Comparison of ENCODE assay signal across 8 cellular contexts in the genomic region with DNA sequence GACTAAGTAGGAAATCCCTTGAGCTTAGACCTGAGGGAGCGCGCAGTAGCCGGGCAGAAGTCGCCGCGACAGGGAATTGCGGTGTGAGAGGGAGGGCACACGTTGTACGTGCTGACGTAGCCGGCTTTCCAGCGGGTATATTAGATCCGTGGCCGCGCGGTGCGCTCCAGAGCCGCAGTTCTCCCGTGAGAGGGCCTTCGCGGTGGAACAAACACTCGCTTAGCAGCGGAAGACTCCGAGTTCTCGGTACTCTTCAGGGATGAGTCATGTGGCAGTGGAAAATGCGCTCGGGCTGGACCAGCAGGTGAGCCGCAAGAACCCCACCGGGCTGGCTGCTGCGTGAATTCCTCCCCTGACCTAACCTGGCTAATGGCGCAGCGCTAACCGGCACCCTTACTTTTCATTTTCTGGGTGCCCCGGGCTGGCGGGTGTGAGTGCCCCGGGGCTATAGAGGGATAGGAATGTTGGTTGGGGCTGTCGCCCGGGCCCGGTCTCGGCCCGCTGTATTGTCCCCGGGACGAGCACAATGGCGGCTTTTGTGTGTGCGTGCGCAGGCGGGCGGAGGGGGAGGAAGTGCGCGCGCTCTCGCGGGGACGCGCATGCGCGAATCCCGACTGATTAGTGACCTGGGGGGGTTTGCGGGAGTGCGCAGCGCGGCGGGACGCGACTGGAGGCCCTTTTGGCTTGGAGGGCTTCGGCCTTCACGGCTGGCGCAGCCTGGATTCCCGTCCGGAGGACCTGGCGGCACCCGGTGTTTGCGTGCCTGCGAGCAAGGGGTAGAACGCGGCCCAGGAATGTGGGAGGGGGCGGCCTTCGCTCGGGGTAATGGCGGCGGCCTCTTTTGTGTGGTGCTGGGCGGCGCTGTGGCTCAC. TPM values are rescaled to one million over a fixed set of nuclear protein-coding genes. Genes with fewer than 3 reads are reported as not detected.
A peak's percentile ranks its signal among the peaks of the same experiment; 100 is the strongest.
DNase-seq lines count a peak whose midpoint lies in the region; ATAC-seq and TF ChIP-seq lines count a peak whose summit lies in the region.

A gene (plus strand): TSS at position 169 of the 872 bp plus-strand sequence. CDS start 91 bp downstream, at position 260.

- DNase-seq in AG08396 (ENCODE audit: low spot score), result peak; percentile 95
- DNase-seq in NCI-H446 (lab: John Stamatoyannopoulos, UW), result peak; percentile 88 to 92
- DNase-seq in activated CD4-positive, alpha-beta T cell treated with anti-CD3 and anti-CD28 coated beads, Interleukin-2, amount 10 ng/mL, durations not matched to agents 7 days and 5 days, result peak; percentile 82
- DNase-seq in coronary artery (ENCODE audit: low spot score), result peak; percentile 93
- peak; percentile 90 to 94 for DNase-seq in left lung
- peak; percentile 75 to 90 for DNase-seq in stimulated activated CD4-positive, alpha-beta T cell treated with anti-CD3 and anti-CD28 coated beads, Interleukin-2, amount 100 ng/mL, for 48 hours

- peak within 1 kb of the TSS; percentile 100 for H3K27ac Mint-ChIP-seq in activated CD4-positive, alpha-beta T cell treated with anti-CD3 and anti-CD28 coated beads, Interleukin-2, amount 10 ng/mL, durations not matched to agents 7 days and 5 days

- H3K9me3 Mint-ChIP-seq in activated CD4-positive, alpha-beta T cell treated with anti-CD3 and anti-CD28 coated beads, Interleukin-2, amount 10 ng/mL, durations not matched to agents 7 days and 5 days, result no peaks in the 10 kb centered on the region

- peaks cover 35% of the 10 kb centered on the region for H3K36me3 Mint-ChIP-seq in activated CD4-positive, alpha-beta T cell treated with anti-CD3 and anti-CD28 coated beads, Interleukin-2, amount 10 ng/mL, durations not matched to agents 7 days and 5 days (ENCODE audit: low read depth)

- H3K36me3 ChIP-seq in left lung, result peaks cover 0 to 5% of the 10 kb centered on the region in 2 donors

- intact Hi-C loops in left lung (cut with DNase I), result no loop called here

- H3K4me1 Mint-ChIP-seq in activated CD4-positive, alpha-beta T cell treated with anti-CD3 and anti-CD28 coated beads, Interleukin-2, amount 10 ng/mL, durations not matched to agents 7 days and 5 days, result peaks cover 33% of the 10 kb centered on the region

- H3K27me3 Mint-ChIP-seq in activated CD4-positive, alpha-beta T cell treated with anti-CD3 and anti-CD28 coated beads, Interleukin-2, amount 10 ng/mL, durations not matched to agents 7 days and 5 days, result no peaks in the 10 kb centered on the region

- H3K4me1 ChIP-seq in left lung, result peaks cover 30 to 33% of the 10 kb centered on the region in 2 donors

- H3K4me3 Mint-ChIP-seq in activated CD4-positive, alpha-beta T cell treated with anti-CD3 and anti-CD28 coated beads, Interleukin-2, amount 10 ng/mL, durations not matched to agents 7 days and 5 days, result peak within 1 kb of the TSS; percentile 93

- peak within 1 kb of the TSS; percentile 97 for H3K4me3 ChIP-seq in coronary artery
- peak within 1 kb of the TSS; percentile 67 to 96 for H3K4me3 ChIP-seq in left lung

- no peaks in the 10 kb centered on the region for H3K27me3 ChIP-seq in left lung

- POLR2A ChIA-PET in activated CD4-positive, alpha-beta T cell treated with anti-CD3 and anti-CD28 coated beads, Interleukin-2, amount 10 ng/mL, durations not matched to agents 7 days and 5 days (lab: Charles Lee), result no interaction called here

- TF ChIP-seq CTCF in coronary artery (IDR thresholded peaks at IDR 0.05) (peak; percentile 17), left lung (IDR thresholded peaks at IDR 0.05) (peak in 1 of 2 donors; percentile 27)

- no peaks in the 10 kb centered on the region for H3K9me3 ChIP-seq in left lung

- CTCF ChIA-PET in activated CD4-positive, alpha-beta T cell treated with anti-CD3 and anti-CD28 coated beads, Interleukin-2, amount 10 ng/mL, durations not matched to agents 7 days and 5 days (lab: Charles Lee), result interaction anchor here (0.8 to 1.4 kb wide), 3 partner anchors 9 to 30 kb away, joined by 3 to 5 read pairs (median 3); no protein-coding TSS in a partner anchor

- H3K27ac ChIP-seq in coronary artery (peak within 1 kb of the TSS; percentile 98 to 100), left lung (peak within 1 kb of the TSS; percentile 99 to 100)

- peak; percentile 63 for ATAC-seq in GM18870 (IDR thresholded peaks at IDR 0.05; ENCODE audit: unreplicated experiment)
- peak; percentile 45 for ATAC-seq in HG03159 (IDR thresholded peaks at IDR 0.05; ENCODE audit: unreplicated experiment)
- ATAC-seq in left lung, result peak; percentile 82

RNA-seq across cellular contexts. Expression of the gene that starts here (rescaled TPM):
- total RNA-seq in activated CD4-positive, alpha-beta T cell treated with anti-CD3 and anti-CD28 coated beads, Interleukin-2, amount 10 ng/mL, durations not matched to agents 7 days and 5 days, result 100 to 1,000 TPM; 181 to 227 TPM
- total RNA-seq in left lung, result 100 to 1,000 TPM; 252 to 268 TPM

Comparison
In these comparisons a context has a peak if more than half of its experiments do, and no peak if none do; other contexts are left out.
1. Peak in every context shown above with its lines: DNase-seq, ATAC-seq, H3K4me3 ChIP-seq and H3K27ac ChIP-seq.